In genomic region chr3:112132554-112132953, GRCh38 we compare ENCODE assay signal across 12 cellular contexts. TPM values are rescaled to one million over a fixed set of nuclear protein-coding genes. Genes with fewer than 3 reads are reported as not detected.
DNase-seq lines count a peak whose midpoint lies in the region; ATAC-seq, FAIRE-seq and TF ChIP-seq lines count a peak whose summit lies in the region.
"Had no signal": no experiment of that assay in that cellular context is flagged by ENCODE, and none has a peak within 500 bp of the region (broad histone marks: within the 10 kb centered on the region; RNA-seq: fewer than 3 reads in every experiment).

No MANE protein-coding gene starts in this region.

- intact Hi-C loops in dorsolateral prefrontal cortex (cut with DNase I), result loop anchor here in 1 of 2 donors (10.0 kb wide), 2 partner anchors 162 to 382 kb away; partner anchors contain the start of gene SLC9C1

- H3K79me2 ChIP-seq in keratinocyte (ENCODE audit: control insufficient read depth, insufficient read depth, low read length), result no peaks in the 10 kb centered on the region

- no peak for TF ChIP-seq CTCF in GM06990 (IDR thresholded peaks at IDR 0.05; ENCODE audit: insufficient read depth, low read length, poor library complexity, severe bottlenecking)
- TF ChIP-seq CTCF in keratinocyte (optimal IDR thresholded peaks at IDR 0.05 in 1 of 3, IDR thresholded peaks at IDR 0.05 in 1 of 3, conservative IDR thresholded peaks at IDR 0.05 in 1 of 3; ENCODE audit: extremely low read depth in 1 of 3, insufficient read depth in 2 of 3, low read length in 3 of 3), result no peak
- no peak for TF ChIP-seq CTCF in RWPE1 (conservative IDR thresholded peaks at IDR 0.05; ENCODE audit: low read depth)
- no peak for TF ChIP-seq CTCF in dorsolateral prefrontal cortex (IDR thresholded peaks at IDR 0.05 in 54 of 56, conservative IDR thresholded peaks at IDR 0.05 in 2 of 56; ENCODE audit: low read depth in 1 of 56, partially characterized antibody in 56 of 56)

- H3K27ac Mint-ChIP-seq in T-cell, result peak overlapping the region; percentile 93 to 98

- H3K9me3 Mint-ChIP-seq in T-cell, result no peaks in the 10 kb centered on the region

- peaks cover 92 to 95% (median 92%) of the 10 kb centered on the region in 3 donors for H3K4me1 Mint-ChIP-seq in T-cell

- no peaks in the 10 kb centered on the region for H3K9me3 ChIP-seq in keratinocyte (ENCODE audit: control insufficient read depth, low read depth, low read length)
- H3K9me3 ChIP-seq: SJSA1 had no signal

- H3K27me3 ChIP-seq in GM06990 (replicated peaks; ENCODE audit: control insufficient read depth, insufficient read depth, low read length) (no peaks in the 10 kb centered on the region), keratinocyte (ENCODE audit: control insufficient read depth, extremely low read depth, insufficient read depth, low read length) (no peaks in the 10 kb centered on the region), dorsolateral prefrontal cortex (peaks cover 0 to 4% (median 0%) of the 10 kb centered on the region in 45 donors)
- H3K27me3 ChIP-seq: SJSA1 had no signal

- dilution Hi-C loops in keratinocyte (cut with MboI; ENCODE audit: extremely low pct_ligation_motif_present, low sequenced_read_pairs), result no loop called here

- no peak overlapping the region for H2AFZ ChIP-seq in keratinocyte (ENCODE audit: control insufficient read depth, low read length)

- H3K27ac ChIP-seq in keratinocyte (ENCODE audit: control insufficient read depth, insufficient read depth, low read length) (peak overlapping the region; percentile 0), RWPE1 (no peak overlapping the region), dorsolateral prefrontal cortex (no peak overlapping the region)
- H3K27ac ChIP-seq: SJSA1 had no signal

- POLR2A ChIA-PET in T-cell (lab: Charles Lee), result no interaction called here
- POLR2A ChIA-PET in RWPE1 (lab: Yijun Ruan, JAX; ENCODE audit: low non-redundant PET), result interaction anchor here (0.6 kb wide), 1 partner anchor 43 kb away, joined by 6 read pairs; no protein-coding TSS in a partner anchor

- no peak for FAIRE-seq in keratinocyte (lab: Jason Lieb, UNC)
- FAIRE-seq: endometrium had no signal

- H3K4me3 Mint-ChIP-seq in T-cell, result peak overlapping the region; percentile 86 to 92 (median 90)

- ATAC-seq in GM21723 (IDR thresholded peaks at IDR 0.05; ENCODE audit: unreplicated experiment), result peak; percentile 0
- ATAC-seq in T-cell (replicated peaks in 1 of 4), result peak in 3 of 4 experiments; percentile 5 to 27 (median 27)
- no peak for ATAC-seq in GM18858 (IDR thresholded peaks at IDR 0.05; ENCODE audit: unreplicated experiment)

- H3K27me3 Mint-ChIP-seq in T-cell, result no peaks in the 10 kb centered on the region

- DNase-seq in GM06990 (ENCODE audit: extremely low read depth, insufficient read length) (no peak), T-cell (no peak), keratinocyte (ENCODE audit: low read depth, low spot score) (no peak), AML-193 (lab: John Stamatoyannopoulos, UW) (no peak), RWPE1 (ENCODE audit: low spot score) (no peak), dorsolateral prefrontal cortex (no peak)
- DNase-seq: Calu3, NCI-H526 treated with DMSO at 0.1 percent for 48 hours had no signal

- CTCF ChIA-PET in T-cell (lab: Charles Lee) (interaction anchor here (1.1 to 1.3 kb wide), 2 partner anchors 8 to 21 kb away, joined by 3 to 7 read pairs; no protein-coding TSS in a partner anchor), RWPE1 (lab: Yijun Ruan, JAX) (interaction anchor here (1.3 kb wide), 1 partner anchor 89 kb away, joined by 3 read pairs; no protein-coding TSS in a partner anchor)

- no peaks in the 10 kb centered on the region for H3K36me3 Mint-ChIP-seq in T-cell

- H4K20me1 ChIP-seq in keratinocyte (ENCODE audit: control insufficient read depth, extremely low read depth, insufficient read depth, low read length), result no peaks in the 10 kb centered on the region

- H3K4me3 ChIP-seq in GM06990 (replicated peaks; ENCODE audit: low read depth, low read length), result peak overlapping the region; percentile 74
- no peak overlapping the region for H3K4me3 ChIP-seq in keratinocyte (ENCODE audit: control insufficient read depth in 2 of 3, extremely low read depth in 1 of 3, insufficient read depth in 2 of 3, low read depth in 1 of 3, low read length in 3 of 3)
- no peak overlapping the region for H3K4me3 ChIP-seq in dorsolateral prefrontal cortex
- H3K4me3 ChIP-seq: SJSA1 had no signal

- peaks cover 25% of the 10 kb centered on the region for H3K4me1 ChIP-seq in keratinocyte (ENCODE audit: control insufficient read depth, extremely low read depth, insufficient read depth, low read length)
- H3K4me1 ChIP-seq: SJSA1 had no signal

- H3K36me3 ChIP-seq in GM06990 (ENCODE audit: control insufficient read depth, insufficient read depth, low read length) (peaks cover 3% of the 10 kb centered on the region; the same call in 1 of the 2 replicates), keratinocyte (ENCODE audit: control insufficient read depth in 2 of 2, extremely low read depth in 1 of 2, insufficient read depth in 2 of 2, low read length in 2 of 2) (peaks cover 0 to 5% of the 10 kb centered on the region in 2 experiments)

- H3K4me2 ChIP-seq in keratinocyte (ENCODE audit: control insufficient read depth, extremely low read depth, insufficient read depth, low read depth, low read length), result peak overlapping the region; percentile 15

- H3K9ac ChIP-seq in keratinocyte (ENCODE audit: control insufficient read depth, extremely low read depth, insufficient read depth, low read length), result no peak overlapping the region

- no peaks in the 10 kb centered on the region for H3K9me1 ChIP-seq in keratinocyte (ENCODE audit: control insufficient read depth, extremely low read depth, insufficient read depth, low read length)

RNA-seq across cellular contexts. Expression of gene GCSAM, which starts 0.5 kb away (rescaled TPM):
- total RNA-seq in T-cell, result 10 to 100 TPM; 15.8 to 21.6 (median 18.2) TPM
- 1.7 to 2.9 TPM (median 2.5 TPM) in 3 replicates for polyA plus RNA-seq in keratinocyte
- 0.07 TPM for polyA plus RNA-seq in keratinocyte (2011; ENCODE audit: low read depth)
- polyA plus RNA-seq in keratinocyte (2011; cell fraction: cytosol; rRNA removed), result 1.2 and 1.8 TPM in 2 replicates
- polyA plus RNA-seq in keratinocyte (2011; cell fraction: nucleus; rRNA removed), result 1.2 and 1.3 TPM in 2 replicates
- 1.4 and 2.5 TPM in 2 replicates for polyA plus RNA-seq in keratinocyte (2012; ENCODE audit: low replicate concordance)
- polyA minus RNA-seq in keratinocyte, result 0.36 to 2.0 TPM (median 0.54 TPM) in 3 replicates
- not detected for polyA minus RNA-seq in keratinocyte (2011; cell fraction: cytosol; rRNA and poly(A)+ RNA removed)
- not detected in 2 replicates for polyA minus RNA-seq in keratinocyte (2011; cell fraction: nucleus; rRNA and poly(A)+ RNA removed)
- total RNA-seq in dorsolateral prefrontal cortex, result under 1 TPM in 2 of 120 experiments, not detected in 118; 0.14 to 0.17 TPM
- total RNA-seq: Calu3, SJSA1 had no signal

RNA-seq across cellular contexts. Expression of gene C3orf52, which starts 46.4 kb away (rescaled TPM):
- total RNA-seq in T-cell, result 1 to 10 TPM in 4 of 5 donors, under 1 TPM in 1; 0.95 to 2.2 (median 1.5) TPM
- 12.9 to 15.8 TPM (median 13.7 TPM) in 3 replicates for polyA plus RNA-seq in keratinocyte
- polyA plus RNA-seq in keratinocyte (2011; ENCODE audit: low read depth), result 3.8 TPM
- polyA plus RNA-seq in keratinocyte (2011; cell fraction: cytosol; rRNA removed), result 5.3 and 7.8 TPM in 2 replicates
- 36.2 and 46.6 TPM in 2 replicates for polyA plus RNA-seq in keratinocyte (2011; cell fraction: nucleus; rRNA removed)
- 7.7 and 14.1 TPM in 2 replicates for polyA plus RNA-seq in keratinocyte (2012; ENCODE audit: low replicate concordance)
- 10.4 to 42.3 TPM (median 27.2 TPM) in 3 replicates for polyA minus RNA-seq in keratinocyte
- 4.0 TPM for polyA minus RNA-seq in keratinocyte (2011; cell fraction: cytosol; rRNA and poly(A)+ RNA removed)
- 42.8 and 81.6 TPM in 2 replicates for polyA minus RNA-seq in keratinocyte (2011; cell fraction: nucleus; rRNA and poly(A)+ RNA removed)
- 1 to 10 TPM in 89 of 120 experiments, under 1 TPM in 31; 0.30 to 4.1 (median 1.5) TPM for total RNA-seq in dorsolateral prefrontal cortex

Comparison
In these comparisons a context has a peak if more than half of its experiments do, and no peak if none do; other contexts are left out.
1. RNA of gene GCSAM, which starts 0.5 kb away (total RNA-seq): 15.8 to 21.6 TPM in T-cell; 0.14 to 0.17 TPM in dorsolateral prefrontal cortex; every median in the first group is over 10 times any median in the second.